1 cellular context compared by ENCODE assay signal in the genomic region with DNA sequence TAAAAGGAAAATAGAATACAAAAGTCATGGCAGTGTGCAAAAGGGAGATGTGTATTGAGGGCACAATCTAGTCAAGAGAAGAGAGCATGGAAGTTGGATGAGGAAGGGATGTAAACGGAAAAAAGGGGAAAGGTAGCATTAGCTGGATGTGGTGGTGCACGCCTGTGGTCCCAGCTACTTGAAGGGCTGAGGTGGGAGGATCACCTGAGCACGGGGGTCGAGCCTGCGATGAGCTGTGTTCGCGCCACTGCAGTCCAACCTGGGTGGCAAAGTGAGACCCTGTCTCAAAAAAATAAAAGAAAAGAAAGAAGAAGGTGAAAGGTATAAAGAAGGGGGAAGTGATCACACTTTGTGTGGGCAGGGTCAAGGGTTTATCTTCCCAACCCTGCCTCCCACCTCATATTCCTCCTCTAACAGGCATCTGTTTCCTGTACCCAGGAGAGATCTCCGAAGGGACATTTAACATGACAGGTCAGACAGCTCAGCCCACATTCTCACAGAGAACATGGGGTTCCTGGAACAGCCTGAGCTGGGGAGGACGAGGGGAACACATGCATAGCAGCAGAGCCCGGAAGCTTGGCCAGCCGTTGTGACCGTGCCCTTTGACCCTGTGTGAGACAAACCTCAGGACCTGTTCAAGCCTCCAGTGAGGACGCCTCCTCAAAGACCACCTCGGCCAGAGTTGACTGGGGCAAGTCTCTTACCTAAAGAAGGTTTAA.
TF ChIP-seq lines count a peak whose summit lies in the region.

No MANE protein-coding gene starts in this region.

TF ChIP-seq in HepG2, 621 proteins besides CTCF, POLR2A, EP300 and RAD21:
- TF ChIP-seq TOPORS (CRISPR knock-in tag; IDR thresholded peaks at IDR 0.05) (no peak), NR2F6 (IDR thresholded peaks at IDR 0.05) (peak; percentile 8; the same call in 1 of the 2 replicates), NR2F6 (CRISPR knock-in tag; IDR thresholded peaks at IDR 0.05) (no peak), KDM5B (CRISPR knock-in tag; IDR thresholded peaks at IDR 0.05; ENCODE audit: borderline replicate concordance) (no peak), ISX (CRISPR knock-in tag; conservative IDR thresholded peaks at IDR 0.05) (no peak), ZC3H13 (CRISPR knock-in tag; IDR thresholded peaks at IDR 0.05) (no peak), NCOA1 (CRISPR knock-in tag; IDR thresholded peaks at IDR 0.05) (no peak), NR2C2 (CRISPR knock-in tag; IDR thresholded peaks at IDR 0.05; ENCODE audit: borderline replicate concordance) (0 out of 2 replicates have a peak, but pooled peaks have one; percentile 20), MAFK (conservative IDR thresholded peaks at IDR 0.05 in 1 of 2, IDR thresholded peaks at IDR 0.05 in 1 of 2; ENCODE audit: low read length in 2 of 2) (no peak)
- TF ChIP-seq, protein P1, sequence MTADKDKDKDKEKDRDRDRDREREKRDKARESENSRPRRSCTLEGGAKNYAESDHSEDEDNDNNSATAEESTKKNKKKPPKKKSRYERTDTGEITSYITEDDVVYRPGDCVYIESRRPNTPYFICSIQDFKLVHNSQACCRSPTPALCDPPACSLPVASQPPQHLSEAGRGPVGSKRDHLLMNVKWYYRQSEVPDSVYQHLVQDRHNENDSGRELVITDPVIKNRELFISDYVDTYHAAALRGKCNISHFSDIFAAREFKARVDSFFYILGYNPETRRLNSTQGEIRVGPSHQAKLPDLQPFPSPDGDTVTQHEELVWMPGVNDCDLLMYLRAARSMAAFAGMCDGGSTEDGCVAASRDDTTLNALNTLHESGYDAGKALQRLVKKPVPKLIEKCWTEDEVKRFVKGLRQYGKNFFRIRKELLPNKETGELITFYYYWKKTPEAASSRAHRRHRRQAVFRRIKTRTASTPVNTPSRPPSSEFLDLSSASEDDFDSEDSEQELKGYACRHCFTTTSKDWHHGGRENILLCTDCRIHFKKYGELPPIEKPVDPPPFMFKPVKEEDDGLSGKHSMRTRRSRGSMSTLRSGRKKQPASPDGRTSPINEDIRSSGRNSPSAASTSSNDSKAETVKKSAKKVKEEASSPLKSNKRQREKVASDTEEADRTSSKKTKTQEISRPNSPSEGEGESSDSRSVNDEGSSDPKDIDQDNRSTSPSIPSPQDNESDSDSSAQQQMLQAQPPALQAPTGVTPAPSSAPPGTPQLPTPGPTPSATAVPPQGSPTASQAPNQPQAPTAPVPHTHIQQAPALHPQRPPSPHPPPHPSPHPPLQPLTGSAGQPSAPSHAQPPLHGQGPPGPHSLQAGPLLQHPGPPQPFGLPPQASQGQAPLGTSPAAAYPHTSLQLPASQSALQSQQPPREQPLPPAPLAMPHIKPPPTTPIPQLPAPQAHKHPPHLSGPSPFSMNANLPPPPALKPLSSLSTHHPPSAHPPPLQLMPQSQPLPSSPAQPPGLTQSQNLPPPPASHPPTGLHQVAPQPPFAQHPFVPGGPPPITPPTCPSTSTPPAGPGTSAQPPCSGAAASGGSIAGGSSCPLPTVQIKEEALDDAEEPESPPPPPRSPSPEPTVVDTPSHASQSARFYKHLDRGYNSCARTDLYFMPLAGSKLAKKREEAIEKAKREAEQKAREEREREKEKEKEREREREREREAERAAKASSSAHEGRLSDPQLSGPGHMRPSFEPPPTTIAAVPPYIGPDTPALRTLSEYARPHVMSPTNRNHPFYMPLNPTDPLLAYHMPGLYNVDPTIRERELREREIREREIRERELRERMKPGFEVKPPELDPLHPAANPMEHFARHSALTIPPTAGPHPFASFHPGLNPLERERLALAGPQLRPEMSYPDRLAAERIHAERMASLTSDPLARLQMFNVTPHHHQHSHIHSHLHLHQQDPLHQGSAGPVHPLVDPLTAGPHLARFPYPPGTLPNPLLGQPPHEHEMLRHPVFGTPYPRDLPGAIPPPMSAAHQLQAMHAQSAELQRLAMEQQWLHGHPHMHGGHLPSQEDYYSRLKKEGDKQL (CRISPR knock-in tag; IDR thresholded peaks at IDR 0.05; ENCODE audit: low read depth), result no peak
